In the genomic region with DNA sequence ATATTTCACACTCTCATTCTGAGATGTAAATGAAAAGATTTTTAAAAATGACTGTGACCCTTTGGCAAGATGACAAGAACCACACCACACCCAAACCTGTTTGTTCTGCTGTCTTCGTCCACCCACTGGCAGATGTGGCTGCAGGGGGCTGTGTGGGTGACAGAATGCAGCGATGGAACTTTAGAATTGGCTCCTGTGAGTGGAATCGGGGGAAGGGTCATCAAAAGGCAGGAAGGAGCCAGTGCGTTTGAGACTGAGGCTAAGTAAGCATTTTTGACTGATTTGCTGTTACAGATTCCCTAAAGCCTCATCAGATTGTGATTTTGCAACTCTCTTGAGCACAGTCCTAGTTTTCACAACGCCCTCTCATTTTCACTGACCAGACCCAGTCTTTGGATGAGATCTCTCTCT, we compare ENCODE assay signal across 14 cellular contexts.
A peak's percentile ranks its signal among the peaks of the same experiment; 100 is the strongest.
DNase-seq lines count a peak whose midpoint lies in the region; ATAC-seq and TF ChIP-seq lines count a peak whose summit lies in the region.
"Had no signal": no experiment of that assay in that cellular context is flagged by ENCODE, and none has a peak within 500 bp of the region (broad histone marks: within the 10 kb centered on the region; RNA-seq: fewer than 3 reads in every experiment).

No MANE protein-coding gene starts in this region.

- H3K79me2 ChIP-seq in ACC112 (ENCODE audit: control insufficient read depth, insufficient read depth, low read length, unreplicated experiment), result no peaks in the 10 kb centered on the region
- H3K79me2 ChIP-seq in HCT116 (ENCODE audit: insufficient read depth, low read length), result no peaks in the 10 kb centered on the region

- H4K20me1 ChIP-seq in HCT116 (ENCODE audit: insufficient read depth), result no peaks in the 10 kb centered on the region

- TF ChIP-seq CTCF in HCT116 (IDR thresholded peaks at IDR 0.05 in 2 of 3, conservative IDR thresholded peaks at IDR 0.05 in 1 of 3; ENCODE audit: borderline replicate concordance in 1 of 3, insufficient read depth in 1 of 3, low read depth in 2 of 3, low read length in 2 of 3) (no peak), choroid plexus epithelial cell (conservative IDR thresholded peaks at IDR 0.05; ENCODE audit: low read depth, low read length) (no peak)

- no TSS peak for BruUV-seq in HCT116 (replicated peaks; lab: Mats Ljungman, UMichigan)

- TF ChIP-seq RAD21 in HCT116 (IDR thresholded peaks at IDR 0.05; ENCODE audit: low read depth), result no peak

- H3K4me1 ChIP-seq in ACC112 (ENCODE audit: control insufficient read depth, insufficient read depth, low read length, unreplicated experiment) (peaks cover 37% of the 10 kb centered on the region), HCT116 (ENCODE audit: control insufficient read depth in 1 of 2, insufficient read depth in 2 of 2, low read length in 2 of 2) (peaks cover 2 to 6% of the 10 kb centered on the region in 2 experiments; a peak in 1 of 4 replicates)
- H3K4me1 ChIP-seq: tibial artery had no signal

- intact Hi-C loops in HCT116 (cut with micrococcal nuclease), result no loop called here

- H3K27ac ChIP-seq in ACC112 (ENCODE audit: low read depth, low read length), result peak overlapping the region; percentile 86
- no peak overlapping the region for H3K27ac ChIP-seq in HCT116 (ENCODE audit: low read depth, low read length)
- no peak overlapping the region for H3K27ac ChIP-seq in substantia nigra (ENCODE audit: low read depth, low read length, poor library complexity, severe bottlenecking)
- H3K27ac ChIP-seq: tibial artery had no signal

- no peaks in the 10 kb centered on the region for H3K27me3 ChIP-seq in ACC112 (ENCODE audit: insufficient read depth, low read length)
- no peaks in the 10 kb centered on the region for H3K27me3 ChIP-seq in HCT116 (ENCODE audit: insufficient read depth, low read length)
- H3K27me3 ChIP-seq: tibial artery had no signal

- peak overlapping the region; percentile 23; the same call in 1 of the 2 replicates for H3K4me2 ChIP-seq in HCT116 (ENCODE audit: low read length)

- no peak overlapping the region for H3K9ac ChIP-seq in HCT116 (ENCODE audit: low read length)

- H3K4me3 ChIP-seq in ACC112 (ENCODE audit: low read depth, low read length) (peak overlapping the region; percentile 55), HCT116 (replicated peaks in 1 of 2; ENCODE audit: low read depth in 1 of 2, low read length in 2 of 2) (no peak overlapping the region), choroid plexus epithelial cell (ENCODE audit: low read depth, low read length) (no peak overlapping the region)
- H3K4me3 ChIP-seq: tibial artery had no signal

- no peaks in the 10 kb centered on the region for H3K9me2 ChIP-seq in HCT116 (ENCODE audit: insufficient read depth)

- no peak for DNase-seq in HCT116 (ENCODE audit: low read depth, low spot score)
- peak; percentile 79 for DNase-seq in choroid plexus epithelial cell (ENCODE audit: low read depth)
- peak; percentile 77 for DNase-seq in islet precursor cell
- DNase-seq in iPS-NIHi11 (ENCODE audit: low spot score), result no peak
- DNase-seq in substantia nigra (lab: John Stamatoyannopoulos, UW), result no peak
- no peak for DNase-seq in left lobe of liver (ENCODE audit: low spot score)
- DNase-seq: activated CD4-positive, alpha-beta T cell treated with anti-CD3 and anti-CD28 coated beads, Interleukin-2, amount 50 U/mL, for 4 hours; activated naive CD4-positive, alpha-beta T cell; DMS79; small intestine; tibial artery had no signal

- RAD21 ChIA-PET in HCT116 (lab: Charles Lee; ENCODE audit: low non-redundant PET in 1 of 2, low total read pairs in 2 of 2, uncharacterized antibody in 2 of 2, unreplicated experiment in 2 of 2), result no interaction called here

- POLR2A ChIA-PET in HCT116 (lab: Charles Lee), result no interaction called here

- no peaks in the 10 kb centered on the region for H3K9me3 ChIP-seq in HCT116 (ENCODE audit: control insufficient read depth in 1 of 2, insufficient read depth in 1 of 2, low read depth in 1 of 2, low read length in 2 of 2)
- H3K9me3 ChIP-seq: tibial artery had no signal

- H3K36me3 ChIP-seq in ACC112 (ENCODE audit: insufficient read depth, low read length) (no peaks in the 10 kb centered on the region), HCT116 (ENCODE audit: control insufficient read depth in 1 of 2, insufficient read depth in 2 of 2, low read length in 2 of 2) (no peaks in the 10 kb centered on the region)
- H3K36me3 ChIP-seq: tibial artery had no signal

- H2AFZ ChIP-seq in ACC112 (ENCODE audit: low read length, unreplicated experiment) (peak overlapping the region; percentile 86), HCT116 (ENCODE audit: low read depth, low read length, poor library complexity, severe bottlenecking) (no peak overlapping the region)

- no peak for ATAC-seq in HCT116
- no peak for ATAC-seq in GM21786 (IDR thresholded peaks at IDR 0.05; ENCODE audit: unreplicated experiment)
- ATAC-seq in left lobe of liver, result no peak
- ATAC-seq: Panc1 had no signal

- TF ChIP-seq POLR2A in HCT116 (IDR thresholded peaks at IDR 0.05; ENCODE audit: borderline replicate concordance, extremely low read depth, insufficient read depth, insufficient read length), result no peak

- CTCF ChIA-PET in HCT116 (lab: Charles Lee), result no interaction called here

TF ChIP-seq in HCT116, 20 proteins besides CTCF, POLR2A, EP300 and RAD21:
- TF ChIP-seq SRF (IDR thresholded peaks at IDR 0.05; ENCODE audit: low read depth) (no peak), POLR2AphosphoS5 (IDR thresholded peaks at IDR 0.05; ENCODE audit: low read depth, low read length) (no peak), EGR1 (IDR thresholded peaks at IDR 0.05; ENCODE audit: low read depth) (0 out of 2 replicates have a peak, but pooled peaks have one; percentile 20)

Comparison
In these comparisons a context has a peak if more than half of its experiments do, and no peak if none do; other contexts are left out.
1. DNase-seq: peak in choroid plexus epithelial cell (single experiment) and islet precursor cell (single experiment); none in HCT116 (single experiment), iPS-NIHi11 (single experiment), substantia nigra (0 of 49) and left lobe of liver (single experiment).